17 cellular contexts compared by ENCODE assay signal in genomic region chr16:56515665-56516064, GRCh38. TPM values are rescaled to one million over a fixed set of nuclear protein-coding genes. Genes with fewer than 3 reads are reported as not detected.
DNase-seq lines count a peak whose midpoint lies in the region; ATAC-seq and TF ChIP-seq lines count a peak whose summit lies in the region.
"Had no signal": no experiment of that assay in that cellular context is flagged by ENCODE, and none has a peak within 500 bp of the region (broad histone marks: within the 10 kb centered on the region; RNA-seq: fewer than 3 reads in every experiment).

No MANE protein-coding gene starts in this region.

- H3K9ac ChIP-seq in Loucy (ENCODE audit: low read depth, low read length, poor library complexity, severe bottlenecking) = no peak overlapping the region

- H3K4me1 ChIP-seq in CD8-positive, alpha-beta memory T cell (ENCODE audit: insufficient read depth, low read length) = peaks cover 24% of the 10 kb centered on the region
- peaks cover 27% of the 10 kb centered on the region for H3K4me1 ChIP-seq in Loucy (ENCODE audit: insufficient read depth, low read length, poor library complexity, severe bottlenecking)
- H3K4me1 ChIP-seq in Caco-2 = peaks cover 6% of the 10 kb centered on the region

- H2AFZ ChIP-seq in Loucy (ENCODE audit: low read length) = no peak overlapping the region
- H2AFZ ChIP-seq: PC-9 had no signal

- peaks cover 0 to 2% (median 0%) of the 10 kb centered on the region in 5 donors for H3K9me3 Mint-ChIP-seq in CD8-positive, alpha-beta memory T cell
- no peaks in the 10 kb centered on the region for H3K9me3 Mint-ChIP-seq in Caco-2 (ENCODE audit: unreplicated experiment)
- H3K9me3 Mint-ChIP-seq: IgD-negative memory B cell had no signal

- no peaks in the 10 kb centered on the region for H3K27me3 ChIP-seq in CD8-positive, alpha-beta memory T cell (ENCODE audit: insufficient read depth, low read length, poor library complexity, severe bottlenecking)
- H3K27me3 ChIP-seq in Loucy (ENCODE audit: insufficient read depth, low read length, poor library complexity, severe bottlenecking) (no peaks in the 10 kb centered on the region), Caco-2 (replicated peaks; ENCODE audit: control insufficient read depth, insufficient read depth, low read length) (no peaks in the 10 kb centered on the region)

- no peak for DNase-seq in CD8-positive, alpha-beta memory T cell
- DNase-seq in pons (ENCODE audit: low spot score) (peak; percentile 61), Kasumi-1 (lab: John Stamatoyannopoulos, UW) (no peak), islet precursor cell (no peak), Caco-2 (no peak)
- DNase-seq: NCI-H2107, NCI-H226 had no signal

- no peaks in the 10 kb centered on the region for H3F3A ChIP-seq in Loucy (ENCODE audit: low read depth)

- H3K27me3 Mint-ChIP-seq in CD8-positive, alpha-beta memory T cell = no peaks in the 10 kb centered on the region
- no peaks in the 10 kb centered on the region for H3K27me3 Mint-ChIP-seq in Caco-2 (ENCODE audit: insufficient read depth, unreplicated experiment)
- H3K27me3 Mint-ChIP-seq: IgD-negative memory B cell had no signal

- intact Hi-C loops in Caco-2 (cut with micrococcal nuclease; ENCODE audit: unreplicated experiment) = no loop called here

- H3K4me2 ChIP-seq in Loucy (ENCODE audit: low read depth, low read length, poor library complexity, severe bottlenecking) = peak overlapping the region; percentile 11

- H3K4me3 Mint-ChIP-seq in CD8-positive, alpha-beta memory T cell = peak overlapping the region in 2 of 7 donors; percentile 37
- H3K4me3 Mint-ChIP-seq in Caco-2 (ENCODE audit: unreplicated experiment) = no peak overlapping the region

- no peak overlapping the region for H3K4me3 ChIP-seq in CD8-positive, alpha-beta memory T cell (ENCODE audit: low read length)
- H3K4me3 ChIP-seq in Loucy (ENCODE audit: low read length, poor library complexity, severe bottlenecking) (no peak overlapping the region), Caco-2 (ENCODE audit: low read depth, low read length) (no peak overlapping the region)
- H3K4me3 ChIP-seq: PC-9, SK-N-MC had no signal

- H3K9me3 ChIP-seq in CD8-positive, alpha-beta memory T cell (ENCODE audit: low read length) = no peaks in the 10 kb centered on the region
- H3K9me3 ChIP-seq in Loucy (ENCODE audit: insufficient read depth, low read depth, low read length) (no peaks in the 10 kb centered on the region), Caco-2 (no peaks in the 10 kb centered on the region)

- ATAC-seq in HG02981 (IDR thresholded peaks at IDR 0.05; ENCODE audit: unreplicated experiment) = no peak
- ATAC-seq: HCT116 had no signal

- no TSS peak for BruUV-seq in Caco-2 (replicated peaks; lab: Mats Ljungman, UMichigan)

- H3K27ac ChIP-seq in CD8-positive, alpha-beta memory T cell (ENCODE audit: low read depth, low read length) = no peak overlapping the region
- H3K27ac ChIP-seq in cingulate gyrus (ENCODE audit: low read depth, low read length) = peak overlapping the region; percentile 22
- H3K27ac ChIP-seq: SK-N-MC had no signal

- no peaks in the 10 kb centered on the region for H3K9me2 ChIP-seq in Loucy (replicated peaks; ENCODE audit: low read depth, low read length)

- H3K36me3 Mint-ChIP-seq in CD8-positive, alpha-beta memory T cell = peaks cover 5 to 31% (median 10%) of the 10 kb centered on the region in 3 donors
- H3K36me3 Mint-ChIP-seq in Caco-2 (ENCODE audit: insufficient read depth, unreplicated experiment) = no peaks in the 10 kb centered on the region

- H3K79me2 ChIP-seq in Loucy (ENCODE audit: insufficient read depth, low read length) = peaks cover 7% of the 10 kb centered on the region; the same call in 1 of the 2 replicates

- H3K4me1 Mint-ChIP-seq in CD8-positive, alpha-beta memory T cell = peaks cover 52 to 76% (median 68%) of the 10 kb centered on the region in 3 donors
- peaks cover 6% of the 10 kb centered on the region for H3K4me1 Mint-ChIP-seq in Caco-2 (ENCODE audit: low read depth, unreplicated experiment)

- H3K27ac Mint-ChIP-seq in CD8-positive, alpha-beta memory T cell = peak overlapping the region in 6 of 8 donors; percentile 16 to 51 (median 36)
- H3K27ac Mint-ChIP-seq in Caco-2 (ENCODE audit: unreplicated experiment) = no peak overlapping the region
- H3K27ac Mint-ChIP-seq: IgD-negative memory B cell had no signal

- peaks cover 15% of the 10 kb centered on the region for H3K36me3 ChIP-seq in CD8-positive, alpha-beta memory T cell (ENCODE audit: insufficient read depth, low read length)
- H3K36me3 ChIP-seq in Loucy (ENCODE audit: insufficient read depth, low read length) = peaks cover 2% of the 10 kb centered on the region; the same call in 1 of the 2 replicates
- no peaks in the 10 kb centered on the region for H3K36me3 ChIP-seq in Caco-2 (ENCODE audit: control insufficient read depth, insufficient read depth, low read length)

- CTCF ChIA-PET in CD8-positive, alpha-beta memory T cell (lab: Charles Lee) = interaction anchor here (1.4 to 3.0 kb wide), 2 partner anchors 85 to 187 kb away, joined by 5 to 9 read pairs; no protein-coding TSS in a partner anchor
- CTCF ChIA-PET in Caco-2 (lab: Charles Lee) = no interaction called here

- POLR2A ChIA-PET in CD8-positive, alpha-beta memory T cell (lab: Charles Lee) = no interaction called here
- POLR2A ChIA-PET in Caco-2 (lab: Charles Lee) = no interaction called here

- TF ChIP-seq CTCF in Loucy (conservative IDR thresholded peaks at IDR 0.05; ENCODE audit: low read length) = no peak
- TF ChIP-seq CTCF in Caco-2 (IDR thresholded peaks at IDR 0.05; ENCODE audit: insufficient read depth in 1 of 2, low read depth in 1 of 2, low read length in 1 of 2, severe bottlenecking in 1 of 2, unreplicated experiment in 1 of 2) = no peak

- no peaks in the 10 kb centered on the region for H4K20me1 ChIP-seq in Loucy (ENCODE audit: insufficient read depth, low read length, poor library complexity, severe bottlenecking)

RNA-seq across cellular contexts. Expression of gene BBS2, which starts 4.2 kb away (rescaled TPM):
- 10 to 100 TPM; 16.2 to 19.1 TPM for total RNA-seq in CD8-positive, alpha-beta memory T cell
- 37.7 TPM for polyA plus RNA-seq in CD8-positive, alpha-beta memory T cell
- 25.6 and 27.7 TPM in 2 replicates for total RNA-seq in Caco-2 (2022)

RNA-seq across cellular contexts. Expression of gene MT4, which starts 49.2 kb away (rescaled TPM):
- total RNA-seq in CD8-positive, alpha-beta memory T cell = not detected
- not detected for polyA plus RNA-seq in CD8-positive, alpha-beta memory T cell
- not detected in 2 replicates for total RNA-seq in Caco-2 (2022)
- total RNA-seq: HT1080, PC-9 had no signal
- polyA plus RNA-seq: AG04450, BJ, IgD-negative memory B cell had no signal
